8 cellular contexts compared by ENCODE assay signal in the genomic region with DNA sequence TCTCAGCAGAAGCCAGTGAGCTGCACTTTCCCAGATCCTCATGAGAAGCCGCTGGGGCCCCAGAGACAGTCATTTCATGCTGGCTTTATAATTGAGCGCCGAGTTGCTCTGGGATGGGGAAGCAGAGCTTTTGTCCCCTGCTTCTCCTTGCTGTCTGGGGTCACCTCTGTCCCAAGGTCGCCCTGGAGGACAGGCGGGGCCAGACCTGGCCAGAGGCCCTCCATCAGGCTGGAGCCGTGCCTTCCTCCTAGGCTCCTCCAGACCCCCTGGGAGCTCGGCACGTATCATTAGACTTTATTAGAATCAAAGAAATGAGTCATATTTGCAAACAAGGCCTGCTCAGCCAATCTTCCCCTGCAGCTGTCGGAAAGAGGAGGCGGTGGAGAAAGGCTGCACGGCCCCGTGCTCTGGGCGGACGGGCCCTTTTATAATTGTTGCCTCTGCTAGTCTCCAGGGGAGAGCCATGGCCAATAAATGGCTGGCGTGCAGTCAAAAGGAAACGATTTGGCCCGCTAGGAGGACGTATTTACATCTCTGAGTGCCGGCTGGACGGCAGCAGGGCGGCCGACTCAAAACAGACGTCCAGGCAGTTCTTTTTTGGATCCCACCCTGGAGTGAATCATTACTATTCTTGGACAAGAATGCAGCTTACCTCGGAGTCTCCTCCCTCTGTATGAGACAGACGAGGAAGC. TPM values are rescaled to one million over a fixed set of nuclear protein-coding genes. Genes with fewer than 3 reads are reported as not detected.
DNase-seq lines count a peak whose midpoint lies in the region; ATAC-seq and TF ChIP-seq lines count a peak whose summit lies in the region.

No MANE protein-coding gene starts in this region.

- H3K36me3 ChIP-seq in OCI-LY3 (replicated peaks; ENCODE audit: low read depth, low read length) (peaks cover 83% of the 10 kb centered on the region), neutrophil (peaks cover 100% of the 10 kb centered on the region)

- DNase-seq in DMS53 treated with DMSO at 0.1 percent for 48 hours (lab: John Stamatoyannopoulos, UW; ENCODE audit: unreplicated experiment): peak; percentile 43
- peak; percentile 99 for DNase-seq in fibroblast of peridontal ligament (ENCODE audit: extremely low read depth)
- DNase-seq in stimulated activated CD8-positive, alpha-beta memory T cell treated with anti-CD3 and anti-CD28 coated beads, Interleukin-4, amount 100 ng/mL, for 48 hours: no peak
- DNase-seq in activated CD4-positive, alpha-beta memory T cell treated with anti-CD3 and anti-CD28 coated beads, Interleukin-2, amount 10 ng/mL, durations not matched to agents 7 days and 5 days: no peak
- no peak for DNase-seq in stimulated activated CD4-positive, alpha-beta T cell treated with anti-CD3 and anti-CD28 coated beads, Interleukin-4, amount 100 ng/mL, for 24 hours

- H3K4me3 Mint-ChIP-seq in activated CD4-positive, alpha-beta memory T cell treated with anti-CD3 and anti-CD28 coated beads, Interleukin-2, amount 10 ng/mL, durations not matched to agents 7 days and 5 days: no peak overlapping the region

- H3K4me1 ChIP-seq in OCI-LY3 (ENCODE audit: low read length) (peaks cover 76% of the 10 kb centered on the region), neutrophil (ENCODE audit: control insufficient read depth in 1 of 2, insufficient read depth in 1 of 2, low read depth in 1 of 2, low read length in 1 of 2) (peaks cover 11 to 19% of the 10 kb centered on the region in 2 experiments)

- H4K20me1 ChIP-seq in OCI-LY3 (ENCODE audit: insufficient read depth, low read length): no peaks in the 10 kb centered on the region

- TF ChIP-seq CTCF in OCI-LY3 (IDR thresholded peaks at IDR 0.05; ENCODE audit: low read depth, low read length) (no peak), neutrophil (IDR thresholded peaks at IDR 0.05) (no peak)

- peaks cover 8% of the 10 kb centered on the region for H3K4me1 Mint-ChIP-seq in activated CD4-positive, alpha-beta memory T cell treated with anti-CD3 and anti-CD28 coated beads, Interleukin-2, amount 10 ng/mL, durations not matched to agents 7 days and 5 days

- H3K27me3 ChIP-seq in OCI-LY3 (ENCODE audit: low read depth, low read length) (no peaks in the 10 kb centered on the region), neutrophil (no peaks in the 10 kb centered on the region)

- H2AFZ ChIP-seq in OCI-LY3 (ENCODE audit: low read depth, low read length): no peak overlapping the region

- no peak overlapping the region for H3K27ac Mint-ChIP-seq in activated CD4-positive, alpha-beta memory T cell treated with anti-CD3 and anti-CD28 coated beads, Interleukin-2, amount 10 ng/mL, durations not matched to agents 7 days and 5 days

- ATAC-seq in HG02938 (IDR thresholded peaks at IDR 0.05; ENCODE audit: unreplicated experiment): no peak

- CTCF ChIA-PET in activated CD4-positive, alpha-beta memory T cell treated with anti-CD3 and anti-CD28 coated beads, Interleukin-2, amount 10 ng/mL, durations not matched to agents 7 days and 5 days (lab: Charles Lee): interaction anchor here (1.2 kb wide), 1 partner anchor 9 kb away, joined by 3 read pairs; no protein-coding TSS in a partner anchor

- H3K9me3 ChIP-seq in OCI-LY3 (ENCODE audit: insufficient read depth, low read length) (peaks cover 8% of the 10 kb centered on the region; the same call in 1 of the 2 replicates), neutrophil (no peaks in the 10 kb centered on the region)

- H3K27ac ChIP-seq in OCI-LY3 (ENCODE audit: low read length) (peak overlapping the region; percentile 94), neutrophil (peak overlapping the region; percentile 83)

- peaks cover 24% of the 10 kb centered on the region for H3K79me2 ChIP-seq in OCI-LY3 (ENCODE audit: low read length)

- H3K4me3 ChIP-seq in OCI-LY3 (ENCODE audit: low read length): peak overlapping the region; percentile 58
- H3K4me3 ChIP-seq in neutrophil (ENCODE audit: low read depth in 1 of 2, low read length in 1 of 2): peak overlapping the region in 1 of 2 experiments; percentile 2

- no peaks in the 10 kb centered on the region for H3K27me3 Mint-ChIP-seq in activated CD4-positive, alpha-beta memory T cell treated with anti-CD3 and anti-CD28 coated beads, Interleukin-2, amount 10 ng/mL, durations not matched to agents 7 days and 5 days

- H3K4me2 ChIP-seq in OCI-LY3 (ENCODE audit: low read length): peak overlapping the region; percentile 83

- H3K36me3 Mint-ChIP-seq in activated CD4-positive, alpha-beta memory T cell treated with anti-CD3 and anti-CD28 coated beads, Interleukin-2, amount 10 ng/mL, durations not matched to agents 7 days and 5 days (ENCODE audit: low read depth): peaks cover 30% of the 10 kb centered on the region

- peak overlapping the region; percentile 78 for H3K9ac ChIP-seq in OCI-LY3 (ENCODE audit: low read length)

- H3K9me3 Mint-ChIP-seq in activated CD4-positive, alpha-beta memory T cell treated with anti-CD3 and anti-CD28 coated beads, Interleukin-2, amount 10 ng/mL, durations not matched to agents 7 days and 5 days: no peaks in the 10 kb centered on the region

- POLR2A ChIA-PET in activated CD4-positive, alpha-beta memory T cell treated with anti-CD3 and anti-CD28 coated beads, Interleukin-2, amount 10 ng/mL, durations not matched to agents 7 days and 5 days (lab: Charles Lee): interaction anchor here (1.1 to 1.4 kb wide), 2 partner anchors 20 to 50 kb away, joined by 3 to 5 read pairs; partner anchors contain the start of gene SLC6A6

RNA-seq across cellular contexts. Expression of gene SLC6A6, which starts 50.4 kb away (rescaled TPM):
- 10 to 100 TPM; 59.0 to 61.5 TPM for total RNA-seq in activated CD4-positive, alpha-beta memory T cell treated with anti-CD3 and anti-CD28 coated beads, Interleukin-2, amount 10 ng/mL, durations not matched to agents 7 days and 5 days

Comparison
In these comparisons a context has a peak if more than half of its experiments do, and no peak if none do; other contexts are left out.
1. DNase-seq: peak in DMS53 treated with DMSO at 0.1 percent for 48 hours (single experiment) and fibroblast of peridontal ligament (single experiment); none in stimulated activated CD8-positive, alpha-beta memory T cell treated with anti-CD3 and anti-CD28 coated beads, Interleukin-4, amount 100 ng/mL, for 48 hours (single experiment), activated CD4-positive, alpha-beta memory T cell treated with anti-CD3 and anti-CD28 coated beads, Interleukin-2, amount 10 ng/mL, durations not matched to agents 7 days and 5 days (single experiment) and stimulated activated CD4-positive, alpha-beta T cell treated with anti-CD3 and anti-CD28 coated beads, Interleukin-4, amount 100 ng/mL, for 24 hours (single experiment).